23 cellular contexts compared by ENCODE assay signal in the genomic region with DNA sequence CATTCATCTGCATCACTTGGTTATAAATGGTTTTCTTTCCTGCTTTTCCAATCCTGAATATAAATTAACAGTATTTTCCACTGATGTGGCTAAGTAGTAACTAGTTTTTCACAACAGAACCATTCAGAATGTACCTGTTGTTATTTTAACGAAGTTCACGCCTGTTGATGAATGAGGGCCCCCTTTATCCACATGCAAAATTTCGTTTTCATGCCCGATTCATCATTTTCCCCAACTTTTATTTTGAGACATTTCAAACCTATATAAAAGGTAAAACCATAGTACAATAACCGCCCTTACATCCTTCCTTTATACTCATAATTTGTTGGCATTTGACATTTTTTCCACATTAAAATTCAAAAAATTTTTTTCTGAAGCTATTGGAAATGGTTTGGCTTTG. TPM values are rescaled to one million over a fixed set of nuclear protein-coding genes. Genes with fewer than 3 reads are reported as not detected.
DNase-seq lines count a peak whose midpoint lies in the region; ATAC-seq and TF ChIP-seq lines count a peak whose summit lies in the region.
"Had no signal": no experiment of that assay in that cellular context is flagged by ENCODE, and none has a peak within 500 bp of the region (broad histone marks: within the 10 kb centered on the region; RNA-seq: fewer than 3 reads in every experiment).

No MANE protein-coding gene starts in this region.

- intact Hi-C loops in natural killer cell (cut with micrococcal nuclease) = no loop called here

- H3K4me3 Mint-ChIP-seq in activated T-cell treated with anti-CD3 and anti-CD28 coated beads, Interleukin-2, amount 50 U/mL, for 24 hours = peak overlapping the region; percentile 8
- peak overlapping the region; percentile 53 for H3K4me3 Mint-ChIP-seq in natural killer cell treated with Interleukin-12 subunit alpha and Interleukin-12 subunit beta and Interleukin-15 and Interleukin-18, amount 100 ng/mL, for 72 hours
- H3K4me3 Mint-ChIP-seq in natural killer cell = no peak overlapping the region
- peak overlapping the region; percentile 69 for H3K4me3 Mint-ChIP-seq in activated naive CD8-positive, alpha-beta T cell treated with anti-CD3 and anti-CD28 coated beads, Interleukin-2, amount 50 U/mL, for 24 hours
- peak overlapping the region; percentile 35 to 37 for H3K4me3 Mint-ChIP-seq in stimulated activated naive CD8-positive, alpha-beta T cell treated with anti-CD3 and anti-CD28 coated beads, Interleukin-15, amount 100 ng/mL, for 72 hours
- H3K4me3 Mint-ChIP-seq: CD4-positive, alpha-beta memory T cell had no signal

- peaks cover 4% of the 10 kb centered on the region for H3K36me3 Mint-ChIP-seq in activated T-cell treated with anti-CD3 and anti-CD28 coated beads, Interleukin-2, amount 50 U/mL, for 24 hours (ENCODE audit: low read depth)
- peaks cover 4% of the 10 kb centered on the region for H3K36me3 Mint-ChIP-seq in natural killer cell treated with Interleukin-12 subunit alpha and Interleukin-12 subunit beta and Interleukin-15 and Interleukin-18, amount 100 ng/mL, for 72 hours
- no peaks in the 10 kb centered on the region for H3K36me3 Mint-ChIP-seq in natural killer cell
- peaks cover 5% of the 10 kb centered on the region for H3K36me3 Mint-ChIP-seq in activated naive CD8-positive, alpha-beta T cell treated with anti-CD3 and anti-CD28 coated beads, Interleukin-2, amount 50 U/mL, for 24 hours (ENCODE audit: low read depth)
- H3K36me3 Mint-ChIP-seq: CD4-positive, alpha-beta memory T cell had no signal

- H3K9me3 Mint-ChIP-seq in activated T-cell treated with anti-CD3 and anti-CD28 coated beads, Interleukin-2, amount 50 U/mL, for 24 hours = peaks cover 12% of the 10 kb centered on the region
- H3K9me3 Mint-ChIP-seq in natural killer cell treated with Interleukin-12 subunit alpha and Interleukin-12 subunit beta and Interleukin-15 and Interleukin-18, amount 100 ng/mL, for 72 hours = peaks cover 3% of the 10 kb centered on the region
- H3K9me3 Mint-ChIP-seq in natural killer cell = no peaks in the 10 kb centered on the region
- peaks cover 27% of the 10 kb centered on the region for H3K9me3 Mint-ChIP-seq in activated naive CD8-positive, alpha-beta T cell treated with anti-CD3 and anti-CD28 coated beads, Interleukin-2, amount 50 U/mL, for 24 hours
- peaks cover 13 to 22% of the 10 kb centered on the region in 2 donors for H3K9me3 Mint-ChIP-seq in stimulated activated naive CD8-positive, alpha-beta T cell treated with anti-CD3 and anti-CD28 coated beads, Interleukin-15, amount 100 ng/mL, for 72 hours

- no peak for DNase-seq in activated T-cell treated with anti-CD3 and anti-CD28 coated beads, Interleukin-2, amount 50 U/mL, for 24 hours
- no peak for DNase-seq in activated T-cell treated with anti-CD3 and anti-CD28 coated beads, Interleukin-2, amount 50 U/mL, for 1 hour
- DNase-seq in natural killer cell treated with Interleukin-12 subunit alpha and Interleukin-12 subunit beta and Interleukin-15 and Interleukin-18, amount 100 ng/mL, for 72 hours (ENCODE audit: low spot score) = no peak
- DNase-seq in natural killer cell (no peak), Kasumi-1 (lab: John Stamatoyannopoulos, UW) (no peak)
- DNase-seq in activated naive CD8-positive, alpha-beta T cell treated with anti-CD3 and anti-CD28 coated beads, Interleukin-2, amount 50 U/mL, for 24 hours = no peak
- DNase-seq in stimulated activated naive CD8-positive, alpha-beta T cell treated with anti-CD3 and anti-CD28 coated beads, Interleukin-15, amount 100 ng/mL, for 72 hours = no peak
- DNase-seq: C1 segment of cervical spinal cord; CD4-positive, alpha-beta memory T cell; COR-L47; DMS53; H7; Karpas-422; NCI-H1092 treated with DMSO at 0.1 percent for 48 hours; NCI-H1436 treated with DMSO at 0.1 percent for 48 hours; NCI-H187 treated with DMSO at 0.1 percent for 48 hours; NCI-H2171 treated with DMSO at 0.1 percent for 48 hours; NCI-H524; NCI-H82; PC-9 had no signal

- H3K27me3 Mint-ChIP-seq in activated T-cell treated with anti-CD3 and anti-CD28 coated beads, Interleukin-2, amount 50 U/mL, for 24 hours = peaks cover 44% of the 10 kb centered on the region
- H3K27me3 Mint-ChIP-seq in natural killer cell treated with Interleukin-12 subunit alpha and Interleukin-12 subunit beta and Interleukin-15 and Interleukin-18, amount 100 ng/mL, for 72 hours = peaks cover 39 to 59% of the 10 kb centered on the region in 2 donors
- H3K27me3 Mint-ChIP-seq in natural killer cell (ENCODE audit: low read depth in 2 of 2) = peaks cover 25 to 35% of the 10 kb centered on the region in 2 donors
- H3K27me3 Mint-ChIP-seq in activated naive CD8-positive, alpha-beta T cell treated with anti-CD3 and anti-CD28 coated beads, Interleukin-2, amount 50 U/mL, for 24 hours = peaks cover 30% of the 10 kb centered on the region
- peaks cover 35% of the 10 kb centered on the region for H3K27me3 Mint-ChIP-seq in stimulated activated naive CD8-positive, alpha-beta T cell treated with anti-CD3 and anti-CD28 coated beads, Interleukin-15, amount 100 ng/mL, for 72 hours

- peak overlapping the region; percentile 94 for H3K27ac Mint-ChIP-seq in activated T-cell treated with anti-CD3 and anti-CD28 coated beads, Interleukin-2, amount 50 U/mL, for 24 hours
- peak overlapping the region; percentile 44 to 80 for H3K27ac Mint-ChIP-seq in natural killer cell treated with Interleukin-12 subunit alpha and Interleukin-12 subunit beta and Interleukin-15 and Interleukin-18, amount 100 ng/mL, for 72 hours
- H3K27ac Mint-ChIP-seq in natural killer cell = no peak overlapping the region
- peak overlapping the region; percentile 98 for H3K27ac Mint-ChIP-seq in activated naive CD8-positive, alpha-beta T cell treated with anti-CD3 and anti-CD28 coated beads, Interleukin-2, amount 50 U/mL, for 24 hours
- peak overlapping the region; percentile 72 to 75 for H3K27ac Mint-ChIP-seq in stimulated activated naive CD8-positive, alpha-beta T cell treated with anti-CD3 and anti-CD28 coated beads, Interleukin-15, amount 100 ng/mL, for 72 hours
- H3K27ac Mint-ChIP-seq: CD4-positive, alpha-beta memory T cell had no signal

- peaks cover 63% of the 10 kb centered on the region for H3K4me1 Mint-ChIP-seq in activated T-cell treated with anti-CD3 and anti-CD28 coated beads, Interleukin-2, amount 50 U/mL, for 24 hours (ENCODE audit: low read depth)
- H3K4me1 Mint-ChIP-seq in natural killer cell treated with Interleukin-12 subunit alpha and Interleukin-12 subunit beta and Interleukin-15 and Interleukin-18, amount 100 ng/mL, for 72 hours (ENCODE audit: low read depth in 2 of 2) = peaks cover 16 to 17% of the 10 kb centered on the region in 2 donors
- H3K4me1 Mint-ChIP-seq in natural killer cell = peaks cover 0 to 4% of the 10 kb centered on the region in 2 donors
- peaks cover 61% of the 10 kb centered on the region for H3K4me1 Mint-ChIP-seq in activated naive CD8-positive, alpha-beta T cell treated with anti-CD3 and anti-CD28 coated beads, Interleukin-2, amount 50 U/mL, for 24 hours
- peaks cover 53% of the 10 kb centered on the region for H3K4me1 Mint-ChIP-seq in stimulated activated naive CD8-positive, alpha-beta T cell treated with anti-CD3 and anti-CD28 coated beads, Interleukin-15, amount 100 ng/mL, for 72 hours

- ATAC-seq in natural killer cell treated with Interleukin-12 subunit alpha and Interleukin-12 subunit beta and Interleukin-15 and Interleukin-18, amount 100 ng/mL, for 72 hours = no peak
- ATAC-seq in natural killer cell (no peak), HG03196 (IDR thresholded peaks at IDR 0.05; ENCODE audit: unreplicated experiment) (no peak)
- ATAC-seq in activated naive CD8-positive, alpha-beta T cell treated with anti-CD3 and anti-CD28 coated beads, Interleukin-2, amount 50 U/mL, for 24 hours = peak; percentile 72
- peak; percentile 56 for ATAC-seq in stimulated activated naive CD8-positive, alpha-beta T cell treated with anti-CD3 and anti-CD28 coated beads, Interleukin-15, amount 100 ng/mL, for 72 hours
- ATAC-seq: HepG2, Right ventricle myocardium inferior had no signal

- no peak for TF ChIP-seq CTCF in natural killer cell (IDR thresholded peaks at IDR 0.05)

RNA-seq across cellular contexts. Expression of a gene that starts 38.7 kb away (rescaled TPM):
- total RNA-seq in natural killer cell treated with Interleukin-12 subunit alpha and Interleukin-12 subunit beta and Interleukin-15 and Interleukin-18, amount 100 ng/mL, for 72 hours = not detected
- total RNA-seq in natural killer cell = not detected
- total RNA-seq: CD4-positive, alpha-beta memory T cell; HepG2; PC-9 had no signal

Comparison
In these comparisons a context has a peak if more than half of its experiments do, and no peak if none do; other contexts are left out.
1. H3K27ac Mint-ChIP-seq: peak in activated T-cell treated with anti-CD3 and anti-CD28 coated beads, Interleukin-2, amount 50 U/mL, for 24 hours (single experiment), natural killer cell treated with Interleukin-12 subunit alpha and Interleukin-12 subunit beta and Interleukin-15 and Interleukin-18, amount 100 ng/mL, for 72 hours (2 of 2), activated naive CD8-positive, alpha-beta T cell treated with anti-CD3 and anti-CD28 coated beads, Interleukin-2, amount 50 U/mL, for 24 hours (single experiment) and stimulated activated naive CD8-positive, alpha-beta T cell treated with anti-CD3 and anti-CD28 coated beads, Interleukin-15, amount 100 ng/mL, for 72 hours (2 of 2); none in natural killer cell (0 of 2).
2. ATAC-seq: peak in activated naive CD8-positive, alpha-beta T cell treated with anti-CD3 and anti-CD28 coated beads, Interleukin-2, amount 50 U/mL, for 24 hours (single experiment) and stimulated activated naive CD8-positive, alpha-beta T cell treated with anti-CD3 and anti-CD28 coated beads, Interleukin-15, amount 100 ng/mL, for 72 hours (single experiment); none in natural killer cell treated with Interleukin-12 subunit alpha and Interleukin-12 subunit beta and Interleukin-15 and Interleukin-18, amount 100 ng/mL, for 72 hours (0 of 2), natural killer cell (0 of 3) and HG03196 (single experiment).